Comparison of ENCODE assay signal across 1 cellular context in the genomic region with DNA sequence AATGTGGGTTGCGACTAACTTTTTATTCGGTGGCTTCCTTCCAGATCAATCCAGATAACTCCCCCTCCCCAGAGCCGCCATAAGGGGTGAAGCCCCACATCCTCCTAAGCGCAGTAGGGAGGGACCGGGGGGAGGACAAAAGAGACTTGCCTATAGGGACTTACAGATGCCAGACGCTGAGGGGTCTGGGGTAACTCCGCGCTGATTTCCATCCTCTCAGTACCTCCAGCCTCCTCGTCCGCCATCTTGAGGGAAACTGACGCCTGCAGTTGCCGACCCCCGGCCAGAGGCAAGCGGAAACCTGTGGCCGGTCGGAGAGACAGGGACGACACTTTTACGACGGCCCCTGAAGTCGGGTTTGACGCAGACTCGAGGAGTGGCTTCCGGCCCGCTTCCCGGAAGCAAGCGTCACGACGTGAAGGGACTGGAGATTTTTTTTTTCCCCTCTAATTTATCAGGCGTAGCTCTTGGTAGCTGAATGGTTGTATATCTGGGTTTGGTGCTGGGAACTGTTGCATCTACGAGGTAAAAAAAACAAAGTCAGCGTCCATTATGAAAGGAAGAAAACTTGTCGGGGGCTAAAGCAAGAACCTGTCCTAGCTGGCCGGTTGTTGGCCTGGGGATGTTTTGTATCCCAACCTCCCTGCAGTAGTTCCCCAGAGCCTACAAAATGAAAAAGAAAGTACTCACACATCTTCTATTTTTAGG.
A peak's percentile ranks its signal among the peaks of the same experiment; 100 is the strongest.
TF ChIP-seq lines count a peak whose summit lies in the region.

A gene (minus strand): TSS at position 261 of the 708 bp plus-strand sequence. CDS start 16 bp downstream, at position 245.

TF ChIP-seq in HEK293, 187 proteins besides CTCF, POLR2A, EP300 and RAD21 (continued from another document and continues in another):
- no peak for TF ChIP-seq BCL11B (tag by site-specific recombination; IDR thresholded peaks at IDR 0.05; ENCODE audit: low read depth)
- no peak for TF ChIP-seq HOXD13 (CRISPR knock-in tag; IDR thresholded peaks at IDR 0.05; ENCODE audit: borderline replicate concordance)
- TF ChIP-seq, protein P1, sequence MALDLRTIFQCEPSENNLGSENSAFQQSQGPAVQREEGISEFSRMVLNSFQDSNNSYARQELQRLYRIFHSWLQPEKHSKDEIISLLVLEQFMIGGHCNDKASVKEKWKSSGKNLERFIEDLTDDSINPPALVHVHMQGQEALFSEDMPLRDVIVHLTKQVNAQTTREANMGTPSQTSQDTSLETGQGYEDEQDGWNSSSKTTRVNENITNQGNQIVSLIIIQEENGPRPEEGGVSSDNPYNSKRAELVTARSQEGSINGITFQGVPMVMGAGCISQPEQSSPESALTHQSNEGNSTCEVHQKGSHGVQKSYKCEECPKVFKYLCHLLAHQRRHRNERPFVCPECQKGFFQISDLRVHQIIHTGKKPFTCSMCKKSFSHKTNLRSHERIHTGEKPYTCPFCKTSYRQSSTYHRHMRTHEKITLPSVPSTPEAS (tag by site-specific recombination; IDR thresholded peaks at IDR 0.05): no peak
- TF ChIP-seq, protein P2, sequence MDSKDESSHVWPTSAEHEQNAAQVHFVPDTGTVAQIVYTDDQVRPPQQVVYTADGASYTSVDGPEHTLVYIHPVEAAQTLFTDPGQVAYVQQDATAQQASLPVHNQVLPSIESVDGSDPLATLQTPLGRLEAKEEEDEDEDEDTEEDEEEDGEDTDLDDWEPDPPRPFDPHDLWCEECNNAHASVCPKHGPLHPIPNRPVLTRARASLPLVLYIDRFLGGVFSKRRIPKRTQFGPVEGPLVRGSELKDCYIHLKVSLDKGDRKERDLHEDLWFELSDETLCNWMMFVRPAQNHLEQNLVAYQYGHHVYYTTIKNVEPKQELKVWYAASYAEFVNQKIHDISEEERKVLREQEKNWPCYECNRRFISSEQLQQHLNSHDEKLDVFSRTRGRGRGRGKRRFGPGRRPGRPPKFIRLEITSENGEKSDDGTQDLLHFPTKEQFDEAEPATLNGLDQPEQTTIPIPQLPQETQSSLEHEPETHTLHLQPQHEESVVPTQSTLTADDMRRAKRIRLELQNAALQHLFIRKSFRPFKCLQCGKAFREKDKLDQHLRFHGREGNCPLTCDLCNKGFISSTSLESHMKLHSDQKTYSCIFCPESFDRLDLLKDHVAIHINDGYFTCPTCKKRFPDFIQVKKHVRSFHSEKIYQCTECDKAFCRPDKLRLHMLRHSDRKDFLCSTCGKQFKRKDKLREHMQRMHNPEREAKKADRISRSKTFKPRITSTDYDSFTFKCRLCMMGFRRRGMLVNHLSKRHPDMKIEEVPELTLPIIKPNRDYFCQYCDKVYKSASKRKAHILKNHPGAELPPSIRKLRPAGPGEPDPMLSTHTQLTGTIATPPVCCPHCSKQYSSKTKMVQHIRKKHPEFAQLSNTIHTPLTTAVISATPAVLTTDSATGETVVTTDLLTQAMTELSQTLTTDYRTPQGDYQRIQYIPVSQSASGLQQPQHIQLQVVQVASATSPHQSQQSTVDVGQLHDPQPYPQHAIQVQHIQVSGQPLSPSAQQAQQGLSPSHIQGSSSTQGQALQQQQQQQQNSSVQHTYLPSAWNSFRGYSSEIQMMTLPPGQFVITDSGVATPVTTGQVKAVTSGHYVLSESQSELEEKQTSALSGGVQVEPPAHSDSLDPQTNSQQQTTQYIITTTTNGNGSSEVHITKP (tag by site-specific recombination; IDR thresholded peaks at IDR 0.05): 0 out of 2 replicates have a peak, but pooled peaks have one; percentile 24
- peak; percentile 69 for TF ChIP-seq ZNF335 (tag by site-specific recombination; conservative IDR thresholded peaks at IDR 0.05)
- TF ChIP-seq ZNF530 (tag by site-specific recombination; IDR thresholded peaks at IDR 0.05; ENCODE audit: low read depth): no peak
- TF ChIP-seq ZBTB7A (tag by site-specific recombination; IDR thresholded peaks at IDR 0.05; ENCODE audit: low read depth): no peak
- no peak for TF ChIP-seq OVOL3 (tag by site-specific recombination; IDR thresholded peaks at IDR 0.05)
- peak; percentile 90 for TF ChIP-seq ZXDB (tag by site-specific recombination; IDR thresholded peaks at IDR 0.05)
- TF ChIP-seq, protein P3, sequence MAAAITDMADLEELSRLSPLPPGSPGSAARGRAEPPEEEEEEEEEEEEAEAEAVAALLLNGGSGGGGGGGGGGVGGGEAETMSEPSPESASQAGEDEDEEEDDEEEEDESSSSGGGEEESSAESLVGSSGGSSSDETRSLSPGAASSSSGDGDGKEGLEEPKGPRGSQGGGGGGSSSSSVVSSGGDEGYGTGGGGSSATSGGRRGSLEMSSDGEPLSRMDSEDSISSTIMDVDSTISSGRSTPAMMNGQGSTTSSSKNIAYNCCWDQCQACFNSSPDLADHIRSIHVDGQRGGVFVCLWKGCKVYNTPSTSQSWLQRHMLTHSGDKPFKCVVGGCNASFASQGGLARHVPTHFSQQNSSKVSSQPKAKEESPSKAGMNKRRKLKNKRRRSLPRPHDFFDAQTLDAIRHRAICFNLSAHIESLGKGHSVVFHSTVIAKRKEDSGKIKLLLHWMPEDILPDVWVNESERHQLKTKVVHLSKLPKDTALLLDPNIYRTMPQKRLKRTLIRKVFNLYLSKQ (tag by site-specific recombination; IDR thresholded peaks at IDR 0.05; ENCODE audit: borderline replicate concordance): no peak
- 0 out of 2 replicates have a peak, but pooled peaks have one; percentile 52 for TF ChIP-seq KLF8 (tag by site-specific recombination; IDR thresholded peaks at IDR 0.05)
- TF ChIP-seq, protein P4, sequence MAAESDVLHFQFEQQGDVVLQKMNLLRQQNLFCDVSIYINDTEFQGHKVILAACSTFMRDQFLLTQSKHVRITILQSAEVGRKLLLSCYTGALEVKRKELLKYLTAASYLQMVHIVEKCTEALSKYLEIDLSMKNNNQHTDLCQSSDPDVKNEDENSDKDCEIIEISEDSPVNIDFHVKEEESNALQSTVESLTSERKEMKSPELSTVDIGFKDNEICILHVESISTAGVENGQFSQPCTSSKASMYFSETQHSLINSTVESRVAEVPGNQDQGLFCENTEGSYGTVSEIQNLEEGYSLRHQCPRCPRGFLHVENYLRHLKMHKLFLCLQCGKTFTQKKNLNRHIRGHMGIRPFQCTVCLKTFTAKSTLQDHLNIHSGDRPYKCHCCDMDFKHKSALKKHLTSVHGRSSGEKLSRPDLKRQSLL (tag by site-specific recombination; IDR thresholded peaks at IDR 0.05): no peak
- TF ChIP-seq, protein P5, sequence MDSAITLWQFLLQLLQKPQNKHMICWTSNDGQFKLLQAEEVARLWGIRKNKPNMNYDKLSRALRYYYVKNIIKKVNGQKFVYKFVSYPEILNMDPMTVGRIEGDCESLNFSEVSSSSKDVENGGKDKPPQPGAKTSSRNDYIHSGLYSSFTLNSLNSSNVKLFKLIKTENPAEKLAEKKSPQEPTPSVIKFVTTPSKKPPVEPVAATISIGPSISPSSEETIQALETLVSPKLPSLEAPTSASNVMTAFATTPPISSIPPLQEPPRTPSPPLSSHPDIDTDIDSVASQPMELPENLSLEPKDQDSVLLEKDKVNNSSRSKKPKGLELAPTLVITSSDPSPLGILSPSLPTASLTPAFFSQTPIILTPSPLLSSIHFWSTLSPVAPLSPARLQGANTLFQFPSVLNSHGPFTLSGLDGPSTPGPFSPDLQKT (IDR thresholded peaks at IDR 0.05; ENCODE audit: borderline replicate concordance, low read depth, low read length): no peak
- TF ChIP-seq, protein P6, sequence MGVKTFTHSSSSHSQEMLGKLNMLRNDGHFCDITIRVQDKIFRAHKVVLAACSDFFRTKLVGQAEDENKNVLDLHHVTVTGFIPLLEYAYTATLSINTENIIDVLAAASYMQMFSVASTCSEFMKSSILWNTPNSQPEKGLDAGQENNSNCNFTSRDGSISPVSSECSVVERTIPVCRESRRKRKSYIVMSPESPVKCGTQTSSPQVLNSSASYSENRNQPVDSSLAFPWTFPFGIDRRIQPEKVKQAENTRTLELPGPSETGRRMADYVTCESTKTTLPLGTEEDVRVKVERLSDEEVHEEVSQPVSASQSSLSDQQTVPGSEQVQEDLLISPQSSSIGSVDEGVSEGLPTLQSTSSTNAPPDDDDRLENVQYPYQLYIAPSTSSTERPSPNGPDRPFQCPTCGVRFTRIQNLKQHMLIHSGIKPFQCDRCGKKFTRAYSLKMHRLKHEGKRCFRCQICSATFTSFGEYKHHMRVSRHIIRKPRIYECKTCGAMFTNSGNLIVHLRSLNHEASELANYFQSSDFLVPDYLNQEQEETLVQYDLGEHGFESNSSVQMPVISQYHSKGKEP (tag by site-specific recombination; IDR thresholded peaks at IDR 0.05): no peak
- TF ChIP-seq ZBTB17 (tag by site-specific recombination; IDR thresholded peaks at IDR 0.05): 0 out of 2 replicates have a peak, but pooled peaks have one; percentile 39
- no peak for TF ChIP-seq ZNF555 (tag by site-specific recombination; conservative IDR thresholded peaks at IDR 0.05)
- no peak for TF ChIP-seq ZNF211 (tag by site-specific recombination; IDR thresholded peaks at IDR 0.05; ENCODE audit: low read depth)
- TF ChIP-seq ZNF529 (tag by site-specific recombination; IDR thresholded peaks at IDR 0.05; ENCODE audit: insufficient replicate concordance): no peak
- no peak for TF ChIP-seq KLF9 (tag by site-specific recombination; IDR thresholded peaks at IDR 0.05; ENCODE audit: low read depth)
- TF ChIP-seq ZNF585B (tag by site-specific recombination; IDR thresholded peaks at IDR 0.05): no peak
- TF ChIP-seq ZNF596 (tag by site-specific recombination; IDR thresholded peaks at IDR 0.05): no peak
- no peak for TF ChIP-seq KLF7 (tag by site-specific recombination; IDR thresholded peaks at IDR 0.05; ENCODE audit: borderline replicate concordance)
- 0 out of 2 replicates have a peak, but pooled peaks have one; percentile 11 for TF ChIP-seq ZNF76 (tag by site-specific recombination; IDR thresholded peaks at IDR 0.05; ENCODE audit: borderline replicate concordance, low read depth)
- peak; percentile 60; the same call in 1 of the 2 replicates for TF ChIP-seq YY2 (tag by site-specific recombination; IDR thresholded peaks at IDR 0.05)
- TF ChIP-seq GLI4 (tag by site-specific recombination; IDR thresholded peaks at IDR 0.05): no peak
- no peak for TF ChIP-seq ZFP37 (tag by site-specific recombination; IDR thresholded peaks at IDR 0.05)
- TF ChIP-seq ZNF416 (tag by site-specific recombination; IDR thresholded peaks at IDR 0.05): no peak
- no peak for TF ChIP-seq SALL2 (tag by site-specific recombination; IDR thresholded peaks at IDR 0.05; ENCODE audit: borderline replicate concordance)
- no peak for TF ChIP-seq OSR2 (tag by site-specific recombination; IDR thresholded peaks at IDR 0.05)
- TF ChIP-seq, protein P7, sequence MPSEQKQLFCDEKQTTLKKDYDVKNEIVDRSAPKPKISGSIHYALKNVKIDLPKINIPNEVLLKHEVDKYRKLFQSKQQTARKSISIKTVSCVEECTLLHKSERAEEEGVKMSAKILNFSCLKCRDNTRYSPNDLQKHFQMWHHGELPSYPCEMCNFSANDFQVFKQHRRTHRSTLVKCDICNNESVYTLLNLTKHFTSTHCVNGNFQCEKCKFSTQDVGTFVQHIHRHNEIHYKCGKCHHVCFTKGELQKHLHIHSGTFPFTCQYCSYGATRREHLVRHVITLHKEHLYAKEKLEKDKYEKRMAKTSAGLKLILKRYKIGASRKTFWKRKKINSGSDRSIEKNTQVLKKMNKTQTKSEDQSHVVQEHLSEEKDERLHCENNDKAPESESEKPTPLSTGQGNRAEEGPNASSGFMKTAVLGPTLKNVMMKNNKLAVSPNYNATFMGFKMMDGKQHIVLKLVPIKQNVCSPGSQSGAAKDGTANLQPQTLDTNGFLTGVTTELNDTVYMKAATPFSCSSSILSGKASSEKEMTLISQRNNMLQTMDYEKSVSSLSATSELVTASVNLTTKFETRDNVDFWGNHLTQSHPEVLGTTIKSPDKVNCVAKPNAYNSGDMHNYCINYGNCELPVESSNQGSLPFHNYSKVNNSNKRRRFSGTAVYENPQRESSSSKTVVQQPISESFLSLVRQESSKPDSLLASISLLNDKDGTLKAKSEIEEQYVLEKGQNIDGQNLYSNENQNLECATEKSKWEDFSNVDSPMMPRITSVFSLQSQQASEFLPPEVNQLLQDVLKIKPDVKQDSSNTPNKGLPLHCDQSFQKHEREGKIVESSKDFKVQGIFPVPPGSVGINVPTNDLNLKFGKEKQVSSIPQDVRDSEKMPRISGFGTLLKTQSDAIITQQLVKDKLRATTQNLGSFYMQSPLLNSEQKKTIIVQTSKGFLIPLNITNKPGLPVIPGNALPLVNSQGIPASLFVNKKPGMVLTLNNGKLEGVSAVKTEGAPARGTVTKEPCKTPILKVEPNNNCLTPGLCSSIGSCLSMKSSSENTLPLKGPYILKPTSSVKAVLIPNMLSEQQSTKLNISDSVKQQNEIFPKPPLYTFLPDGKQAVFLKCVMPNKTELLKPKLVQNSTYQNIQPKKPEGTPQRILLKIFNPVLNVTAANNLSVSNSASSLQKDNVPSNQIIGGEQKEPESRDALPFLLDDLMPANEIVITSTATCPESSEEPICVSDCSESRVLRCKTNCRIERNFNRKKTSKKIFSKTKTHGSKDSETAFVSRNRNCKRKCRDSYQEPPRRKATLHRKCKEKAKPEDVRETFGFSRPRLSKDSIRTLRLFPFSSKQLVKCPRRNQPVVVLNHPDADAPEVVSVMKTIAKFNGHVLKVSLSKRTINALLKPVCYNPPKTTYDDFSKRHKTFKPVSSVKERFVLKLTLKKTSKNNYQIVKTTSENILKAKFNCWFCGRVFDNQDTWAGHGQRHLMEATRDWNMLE (tag by site-specific recombination; conservative IDR thresholded peaks at IDR 0.05; ENCODE audit: low read depth): peak; percentile 91
- no peak for TF ChIP-seq TCF7L2 (IDR thresholded peaks at IDR 0.05; ENCODE audit: borderline replicate concordance, low read depth, low read length)
- TF ChIP-seq, protein P8, sequence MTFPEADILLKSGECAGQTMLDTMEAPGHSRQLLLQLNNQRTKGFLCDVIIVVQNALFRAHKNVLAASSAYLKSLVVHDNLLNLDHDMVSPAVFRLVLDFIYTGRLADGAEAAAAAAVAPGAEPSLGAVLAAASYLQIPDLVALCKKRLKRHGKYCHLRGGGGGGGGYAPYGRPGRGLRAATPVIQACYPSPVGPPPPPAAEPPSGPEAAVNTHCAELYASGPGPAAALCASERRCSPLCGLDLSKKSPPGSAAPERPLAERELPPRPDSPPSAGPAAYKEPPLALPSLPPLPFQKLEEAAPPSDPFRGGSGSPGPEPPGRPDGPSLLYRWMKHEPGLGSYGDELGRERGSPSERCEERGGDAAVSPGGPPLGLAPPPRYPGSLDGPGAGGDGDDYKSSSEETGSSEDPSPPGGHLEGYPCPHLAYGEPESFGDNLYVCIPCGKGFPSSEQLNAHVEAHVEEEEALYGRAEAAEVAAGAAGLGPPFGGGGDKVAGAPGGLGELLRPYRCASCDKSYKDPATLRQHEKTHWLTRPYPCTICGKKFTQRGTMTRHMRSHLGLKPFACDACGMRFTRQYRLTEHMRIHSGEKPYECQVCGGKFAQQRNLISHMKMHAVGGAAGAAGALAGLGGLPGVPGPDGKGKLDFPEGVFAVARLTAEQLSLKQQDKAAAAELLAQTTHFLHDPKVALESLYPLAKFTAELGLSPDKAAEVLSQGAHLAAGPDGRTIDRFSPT (tag by site-specific recombination; IDR thresholded peaks at IDR 0.05): no peak
- no peak for TF ChIP-seq ZNF843 (tag by site-specific recombination; IDR thresholded peaks at IDR 0.05)
- TF ChIP-seq ZNF138 (tag by site-specific recombination; IDR thresholded peaks at IDR 0.05; ENCODE audit: borderline replicate concordance): no peak
- TF ChIP-seq ZBTB21 (tag by site-specific recombination; IDR thresholded peaks at IDR 0.05): peak; percentile 81
- 0 out of 2 replicates have a peak, but pooled peaks have one; percentile 46 for TF ChIP-seq SP3 (tag by site-specific recombination; IDR thresholded peaks at IDR 0.05)
- no peak for TF ChIP-seq ZNF140 (tag by site-specific recombination; IDR thresholded peaks at IDR 0.05)
